8 cellular contexts compared by ENCODE assay signal in the genomic region with DNA sequence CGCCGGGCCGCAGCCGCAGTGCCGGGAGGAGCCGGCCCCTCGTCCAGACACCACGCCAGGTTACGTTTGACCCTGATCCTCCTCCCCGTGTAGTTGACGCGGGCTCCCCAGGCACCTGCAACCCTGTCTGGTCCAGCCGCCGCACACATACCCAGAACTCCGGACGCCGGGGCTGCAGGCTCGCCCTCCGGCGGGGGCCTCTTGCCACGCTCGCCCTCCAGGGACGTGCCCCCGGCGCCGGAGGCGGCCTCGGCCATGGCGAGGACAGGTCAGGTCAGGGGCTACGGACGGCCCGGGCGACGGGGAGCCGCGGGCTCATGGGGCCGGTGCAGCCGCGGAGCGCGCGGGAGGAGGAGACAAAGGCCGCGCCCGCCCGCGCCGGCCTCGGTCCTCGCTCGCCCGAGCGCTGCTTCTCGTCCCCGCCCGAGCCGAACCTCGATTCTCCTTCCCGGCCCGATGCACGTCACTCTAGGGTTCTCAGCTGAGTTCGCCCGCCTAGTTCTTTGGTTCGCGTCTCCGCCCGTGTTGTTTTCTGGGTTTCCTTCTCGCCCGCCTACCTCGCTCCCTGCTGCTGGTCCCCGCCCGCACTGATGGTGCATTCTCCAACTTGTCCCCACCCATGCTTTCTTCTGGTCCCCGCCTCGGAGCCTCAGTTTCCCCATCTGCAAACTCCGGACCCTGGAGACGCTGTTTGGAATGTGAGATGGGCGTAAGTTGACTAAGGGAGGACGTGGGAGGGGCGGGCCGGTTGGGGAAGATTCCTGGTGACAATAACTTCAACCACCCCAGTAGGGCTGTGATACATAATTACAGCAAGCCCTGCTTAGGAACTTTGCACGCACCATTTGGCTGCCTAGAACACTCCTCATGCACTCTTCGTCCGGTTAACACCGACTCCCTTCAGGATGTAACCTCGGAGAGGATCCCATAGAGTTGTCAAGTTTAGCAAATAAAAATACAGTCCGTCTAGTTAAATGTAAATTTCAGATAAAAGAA. TPM values are rescaled to one million over a fixed set of nuclear protein-coding genes. Genes with fewer than 3 reads are reported as not detected.
A peak's percentile ranks its signal among the peaks of the same experiment; 100 is the strongest.
DNase-seq lines count a peak whose midpoint lies in the region; TF ChIP-seq lines count a peak whose summit lies in the region.

A gene with protein sequence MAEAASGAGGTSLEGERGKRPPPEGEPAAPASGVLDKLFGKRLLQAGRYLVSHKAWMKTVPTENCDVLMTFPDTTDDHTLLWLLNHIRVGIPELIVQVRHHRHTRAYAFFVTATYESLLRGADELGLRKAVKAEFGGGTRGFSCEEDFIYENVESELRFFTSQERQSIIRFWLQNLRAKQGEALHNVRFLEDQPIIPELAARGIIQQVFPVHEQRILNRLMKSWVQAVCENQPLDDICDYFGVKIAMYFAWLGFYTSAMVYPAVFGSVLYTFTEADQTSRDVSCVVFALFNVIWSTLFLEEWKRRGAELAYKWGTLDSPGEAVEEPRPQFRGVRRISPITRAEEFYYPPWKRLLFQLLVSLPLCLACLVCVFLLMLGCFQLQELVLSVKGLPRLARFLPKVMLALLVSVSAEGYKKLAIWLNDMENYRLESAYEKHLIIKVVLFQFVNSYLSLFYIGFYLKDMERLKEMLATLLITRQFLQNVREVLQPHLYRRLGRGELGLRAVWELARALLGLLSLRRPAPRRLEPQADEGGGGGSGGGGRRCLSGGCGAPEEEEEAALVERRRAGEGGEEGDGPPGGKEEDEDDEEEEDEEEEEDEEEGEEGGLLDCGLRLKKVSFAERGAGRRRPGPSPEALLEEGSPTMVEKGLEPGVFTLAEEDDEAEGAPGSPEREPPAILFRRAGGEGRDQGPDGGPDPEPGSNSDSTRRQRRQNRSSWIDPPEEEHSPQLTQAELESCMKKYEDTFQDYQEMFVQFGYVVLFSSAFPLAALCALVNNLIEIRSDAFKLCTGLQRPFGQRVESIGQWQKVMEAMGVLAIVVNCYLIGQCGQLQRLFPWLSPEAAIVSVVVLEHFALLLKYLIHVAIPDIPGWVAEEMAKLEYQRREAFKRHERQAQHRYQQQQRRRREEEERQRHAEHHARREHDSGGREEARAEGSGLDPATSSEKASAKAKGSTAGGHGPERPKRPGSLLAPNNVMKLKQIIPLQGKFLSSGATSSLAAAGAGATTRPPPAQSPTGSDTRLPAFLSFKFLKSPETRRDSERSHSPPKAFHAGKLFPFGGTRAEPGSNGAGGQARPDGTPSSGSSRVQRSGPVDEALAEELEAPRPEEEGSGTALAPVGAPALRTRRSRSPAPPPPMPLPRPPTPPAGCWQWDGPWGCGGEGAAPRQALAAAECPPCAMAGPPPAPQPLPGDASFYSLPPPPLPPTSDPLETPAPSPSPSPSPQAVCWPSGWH (minus strand): TSS at position 442 of the 996 bp plus-strand sequence. CDS start 185 bp downstream, at position 257.

- no peaks in the 10 kb centered on the region for H3K9me3 ChIP-seq in SK-N-MC (ENCODE audit: low read depth, low read length)

- intact Hi-C loops in Calu3 (cut with micrococcal nuclease; ENCODE audit: unreplicated experiment) = no loop called here

- H3K36me3 ChIP-seq in SK-N-MC (ENCODE audit: insufficient read depth, low read length) = peaks cover 5% of the 10 kb centered on the region

- H3K4me1 Mint-ChIP-seq in Calu3 (ENCODE audit: low read depth, unreplicated experiment) = no peaks in the 10 kb centered on the region
- H3K4me1 Mint-ChIP-seq in activated naive CD4-positive, alpha-beta T cell treated with anti-CD3 and anti-CD28 coated beads, Interleukin-2, amount 10 ng/mL, durations not matched to agents 7 days and 5 days = peaks cover 59% of the 10 kb centered on the region

- no peak for TF ChIP-seq CTCF in Calu3 (IDR thresholded peaks at IDR 0.05; ENCODE audit: unreplicated experiment)

- H3K4me3 ChIP-seq in SK-N-MC = peak within 1 kb of the TSS; percentile 91

- peak; percentile 94 for DNase-seq in Calu3
- peak; percentile 96 for DNase-seq in H4 (ENCODE audit: low spot score)
- peak; percentile 95 for DNase-seq in NCI-H1092 (lab: John Stamatoyannopoulos, UW)
- DNase-seq in SK-N-MC (ENCODE audit: low read depth, low spot score) = peak; percentile 92
- DNase-seq in activated naive CD4-positive, alpha-beta T cell treated with anti-CD3 and anti-CD28 coated beads, Interleukin-2, amount 10 ng/mL, durations not matched to agents 7 days and 5 days = peak; percentile 97
- DNase-seq in globus pallidus (ENCODE audit: low spot score) = peak; percentile 93
- peak in 55 of 56 donors; percentile 60 to 97 (median 90) for DNase-seq in nucleus accumbens (lab: John Stamatoyannopoulos, UW)
- DNase-seq in superior temporal gyrus (ENCODE audit: extremely low spot score) = peak; percentile 97

- no TSS peak for BruUV-seq in Calu3 (replicated peaks; lab: Mats Ljungman, UMichigan)

- H3K36me3 Mint-ChIP-seq in Calu3 (ENCODE audit: insufficient read depth, unreplicated experiment) = peaks cover 45% of the 10 kb centered on the region
- peaks cover 14% of the 10 kb centered on the region for H3K36me3 Mint-ChIP-seq in activated naive CD4-positive, alpha-beta T cell treated with anti-CD3 and anti-CD28 coated beads, Interleukin-2, amount 10 ng/mL, durations not matched to agents 7 days and 5 days

- no peaks in the 10 kb centered on the region for H3K27me3 Mint-ChIP-seq in Calu3 (ENCODE audit: unreplicated experiment)
- peaks cover 27% of the 10 kb centered on the region for H3K27me3 Mint-ChIP-seq in activated naive CD4-positive, alpha-beta T cell treated with anti-CD3 and anti-CD28 coated beads, Interleukin-2, amount 10 ng/mL, durations not matched to agents 7 days and 5 days

- H3K27ac ChIP-seq in SK-N-MC = peak within 1 kb of the TSS; percentile 7; the same call in 1 of the 2 replicates

- H3K9ac ChIP-seq in SK-N-MC (ENCODE audit: insufficient read length) = peak within 1 kb of the TSS; percentile 87

- H3K9me3 Mint-ChIP-seq in Calu3 (ENCODE audit: low read depth, unreplicated experiment) = no peaks in the 10 kb centered on the region
- no peaks in the 10 kb centered on the region for H3K9me3 Mint-ChIP-seq in activated naive CD4-positive, alpha-beta T cell treated with anti-CD3 and anti-CD28 coated beads, Interleukin-2, amount 10 ng/mL, durations not matched to agents 7 days and 5 days

- peak within 1 kb of the TSS; percentile 72 for H3K4me3 Mint-ChIP-seq in Calu3 (ENCODE audit: low read depth, unreplicated experiment)
- H3K4me3 Mint-ChIP-seq in activated naive CD4-positive, alpha-beta T cell treated with anti-CD3 and anti-CD28 coated beads, Interleukin-2, amount 10 ng/mL, durations not matched to agents 7 days and 5 days = peak within 1 kb of the TSS; percentile 78

- peak within 1 kb of the TSS; percentile 48 for H3K27ac Mint-ChIP-seq in Calu3 (ENCODE audit: unreplicated experiment)
- peak within 1 kb of the TSS; percentile 88 for H3K27ac Mint-ChIP-seq in activated naive CD4-positive, alpha-beta T cell treated with anti-CD3 and anti-CD28 coated beads, Interleukin-2, amount 10 ng/mL, durations not matched to agents 7 days and 5 days

- CTCF ChIA-PET in Calu3 (lab: Charles Lee) = interaction anchor here (0.5 to 2.4 kb wide), 4 partner anchors 17 to 187 kb away, joined by 3 to 9 read pairs (median 6); no protein-coding TSS in a partner anchor
- CTCF ChIA-PET in activated naive CD4-positive, alpha-beta T cell treated with anti-CD3 and anti-CD28 coated beads, Interleukin-2, amount 10 ng/mL, durations not matched to agents 7 days and 5 days (lab: Charles Lee) = interaction anchor here (0.9 to 1.6 kb wide), 6 partner anchors 18 to 61 kb away, joined by 3 to 10 read pairs (median 3); a partner anchor contains a TSS

RNA-seq across cellular contexts. Expression of the gene that starts here (rescaled TPM):
- total RNA-seq in Calu3 (2022) = 9.6 and 10.5 TPM in 2 replicates
- 1.4 and 3.2 TPM in 2 replicates for total RNA-seq in H4 (2014; rRNA removed; shearing (Covaris generic))

Comparison
In these comparisons a context has a peak if more than half of its experiments do, and no peak if none do; other contexts are left out.
1. Peak in every context shown above with its lines: DNase-seq, H3K4me3 ChIP-seq and H3K27ac ChIP-seq.